Comparison of ENCODE assay signal across 2 cellular contexts in the genomic region with DNA sequence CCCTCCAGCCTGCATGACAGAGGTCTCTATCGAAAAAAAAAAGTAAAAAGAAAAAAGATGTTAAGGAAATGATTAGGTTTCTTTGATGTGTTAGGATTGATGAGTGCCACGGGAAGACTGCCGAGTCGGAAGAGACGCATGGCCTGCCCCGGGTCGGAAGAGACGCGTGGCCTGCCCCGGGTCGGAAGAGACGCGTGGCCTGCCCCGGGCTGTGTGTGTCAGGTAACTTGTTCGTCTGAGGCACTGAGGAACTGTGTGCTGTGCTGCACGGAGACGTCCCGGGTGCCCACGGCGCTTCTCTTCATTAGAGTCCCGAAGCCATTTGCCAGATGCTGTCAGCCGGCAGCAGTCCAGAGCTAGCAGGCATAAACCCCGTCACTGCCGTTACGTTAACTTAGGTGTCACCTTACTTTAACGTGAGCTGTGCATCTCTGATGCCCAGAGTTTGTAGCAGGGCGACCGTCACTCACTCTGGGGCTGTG.
TF ChIP-seq lines count a peak whose summit lies in the region.

No MANE protein-coding gene starts in this region.

TF ChIP-seq in SK-N-SH, 30 proteins besides CTCF, POLR2A, EP300 and RAD21 (continued from another document):
- TF ChIP-seq, protein P1, sequence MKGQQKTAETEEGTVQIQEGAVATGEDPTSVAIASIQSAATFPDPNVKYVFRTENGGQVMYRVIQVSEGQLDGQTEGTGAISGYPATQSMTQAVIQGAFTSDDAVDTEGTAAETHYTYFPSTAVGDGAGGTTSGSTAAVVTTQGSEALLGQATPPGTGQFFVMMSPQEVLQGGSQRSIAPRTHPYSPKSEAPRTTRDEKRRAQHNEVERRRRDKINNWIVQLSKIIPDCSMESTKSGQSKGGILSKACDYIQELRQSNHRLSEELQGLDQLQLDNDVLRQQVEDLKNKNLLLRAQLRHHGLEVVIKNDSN (IDR thresholded peaks at IDR 0.05; ENCODE audit: borderline replicate concordance, low read depth): no peak
- TF ChIP-seq TAF1 (IDR thresholded peaks at IDR 0.05; ENCODE audit: borderline replicate concordance, low read depth, low read length) (no peak), JUND (IDR thresholded peaks at IDR 0.05) (no peak), ELF1 (IDR thresholded peaks at IDR 0.05) (no peak), MEF2A (IDR thresholded peaks at IDR 0.05; ENCODE audit: borderline replicate concordance, low read depth) (no peak), NFIC (IDR thresholded peaks at IDR 0.05; ENCODE audit: borderline replicate concordance) (no peak), CHD2 (IDR thresholded peaks at IDR 0.05; ENCODE audit: low read length, partially characterized antibody) (no peak), POLR2AphosphoS5 (IDR thresholded peaks at IDR 0.05; ENCODE audit: low read depth, low read length) (no peak), SMC3 (IDR thresholded peaks at IDR 0.05; ENCODE audit: low read depth, low read length) (no peak), FOSL2 (IDR thresholded peaks at IDR 0.05; ENCODE audit: borderline replicate concordance, low read depth) (no peak), GABPA (IDR thresholded peaks at IDR 0.05; ENCODE audit: low read depth) (no peak)
- TF ChIP-seq, protein P2, sequence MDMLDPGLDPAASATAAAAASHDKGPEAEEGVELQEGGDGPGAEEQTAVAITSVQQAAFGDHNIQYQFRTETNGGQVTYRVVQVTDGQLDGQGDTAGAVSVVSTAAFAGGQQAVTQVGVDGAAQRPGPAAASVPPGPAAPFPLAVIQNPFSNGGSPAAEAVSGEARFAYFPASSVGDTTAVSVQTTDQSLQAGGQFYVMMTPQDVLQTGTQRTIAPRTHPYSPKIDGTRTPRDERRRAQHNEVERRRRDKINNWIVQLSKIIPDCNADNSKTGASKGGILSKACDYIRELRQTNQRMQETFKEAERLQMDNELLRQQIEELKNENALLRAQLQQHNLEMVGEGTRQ (IDR thresholded peaks at IDR 0.05; ENCODE audit: borderline replicate concordance, low read depth, low read length): no peak
- TF ChIP-seq, protein P3, sequence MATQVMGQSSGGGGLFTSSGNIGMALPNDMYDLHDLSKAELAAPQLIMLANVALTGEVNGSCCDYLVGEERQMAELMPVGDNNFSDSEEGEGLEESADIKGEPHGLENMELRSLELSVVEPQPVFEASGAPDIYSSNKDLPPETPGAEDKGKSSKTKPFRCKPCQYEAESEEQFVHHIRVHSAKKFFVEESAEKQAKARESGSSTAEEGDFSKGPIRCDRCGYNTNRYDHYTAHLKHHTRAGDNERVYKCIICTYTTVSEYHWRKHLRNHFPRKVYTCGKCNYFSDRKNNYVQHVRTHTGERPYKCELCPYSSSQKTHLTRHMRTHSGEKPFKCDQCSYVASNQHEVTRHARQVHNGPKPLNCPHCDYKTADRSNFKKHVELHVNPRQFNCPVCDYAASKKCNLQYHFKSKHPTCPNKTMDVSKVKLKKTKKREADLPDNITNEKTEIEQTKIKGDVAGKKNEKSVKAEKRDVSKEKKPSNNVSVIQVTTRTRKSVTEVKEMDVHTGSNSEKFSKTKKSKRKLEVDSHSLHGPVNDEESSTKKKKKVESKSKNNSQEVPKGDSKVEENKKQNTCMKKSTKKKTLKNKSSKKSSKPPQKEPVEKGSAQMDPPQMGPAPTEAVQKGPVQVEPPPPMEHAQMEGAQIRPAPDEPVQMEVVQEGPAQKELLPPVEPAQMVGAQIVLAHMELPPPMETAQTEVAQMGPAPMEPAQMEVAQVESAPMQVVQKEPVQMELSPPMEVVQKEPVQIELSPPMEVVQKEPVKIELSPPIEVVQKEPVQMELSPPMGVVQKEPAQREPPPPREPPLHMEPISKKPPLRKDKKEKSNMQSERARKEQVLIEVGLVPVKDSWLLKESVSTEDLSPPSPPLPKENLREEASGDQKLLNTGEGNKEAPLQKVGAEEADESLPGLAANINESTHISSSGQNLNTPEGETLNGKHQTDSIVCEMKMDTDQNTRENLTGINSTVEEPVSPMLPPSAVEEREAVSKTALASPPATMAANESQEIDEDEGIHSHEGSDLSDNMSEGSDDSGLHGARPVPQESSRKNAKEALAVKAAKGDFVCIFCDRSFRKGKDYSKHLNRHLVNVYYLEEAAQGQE (IDR thresholded peaks at IDR 0.05; ENCODE audit: low read depth, low read length): no peak
- TF ChIP-seq, protein P4, sequence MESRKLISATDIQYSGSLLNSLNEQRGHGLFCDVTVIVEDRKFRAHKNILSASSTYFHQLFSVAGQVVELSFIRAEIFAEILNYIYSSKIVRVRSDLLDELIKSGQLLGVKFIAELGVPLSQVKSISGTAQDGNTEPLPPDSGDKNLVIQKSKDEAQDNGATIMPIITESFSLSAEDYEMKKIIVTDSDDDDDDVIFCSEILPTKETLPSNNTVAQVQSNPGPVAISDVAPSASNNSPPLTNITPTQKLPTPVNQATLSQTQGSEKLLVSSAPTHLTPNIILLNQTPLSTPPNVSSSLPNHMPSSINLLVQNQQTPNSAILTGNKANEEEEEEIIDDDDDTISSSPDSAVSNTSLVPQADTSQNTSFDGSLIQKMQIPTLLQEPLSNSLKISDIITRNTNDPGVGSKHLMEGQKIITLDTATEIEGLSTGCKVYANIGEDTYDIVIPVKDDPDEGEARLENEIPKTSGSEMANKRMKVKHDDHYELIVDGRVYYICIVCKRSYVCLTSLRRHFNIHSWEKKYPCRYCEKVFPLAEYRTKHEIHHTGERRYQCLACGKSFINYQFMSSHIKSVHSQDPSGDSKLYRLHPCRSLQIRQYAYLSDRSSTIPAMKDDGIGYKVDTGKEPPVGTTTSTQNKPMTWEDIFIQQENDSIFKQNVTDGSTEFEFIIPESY (IDR thresholded peaks at IDR 0.05; ENCODE audit: borderline replicate concordance, low read depth): no peak

TF ChIP-seq in SK-N-SH treated with all-trans-retinoic acid at 6 μM for 48 hours, 23 proteins besides CTCF, POLR2A, EP300 and RAD21 (continued from another document):
- TF ChIP-seq, protein P5, sequence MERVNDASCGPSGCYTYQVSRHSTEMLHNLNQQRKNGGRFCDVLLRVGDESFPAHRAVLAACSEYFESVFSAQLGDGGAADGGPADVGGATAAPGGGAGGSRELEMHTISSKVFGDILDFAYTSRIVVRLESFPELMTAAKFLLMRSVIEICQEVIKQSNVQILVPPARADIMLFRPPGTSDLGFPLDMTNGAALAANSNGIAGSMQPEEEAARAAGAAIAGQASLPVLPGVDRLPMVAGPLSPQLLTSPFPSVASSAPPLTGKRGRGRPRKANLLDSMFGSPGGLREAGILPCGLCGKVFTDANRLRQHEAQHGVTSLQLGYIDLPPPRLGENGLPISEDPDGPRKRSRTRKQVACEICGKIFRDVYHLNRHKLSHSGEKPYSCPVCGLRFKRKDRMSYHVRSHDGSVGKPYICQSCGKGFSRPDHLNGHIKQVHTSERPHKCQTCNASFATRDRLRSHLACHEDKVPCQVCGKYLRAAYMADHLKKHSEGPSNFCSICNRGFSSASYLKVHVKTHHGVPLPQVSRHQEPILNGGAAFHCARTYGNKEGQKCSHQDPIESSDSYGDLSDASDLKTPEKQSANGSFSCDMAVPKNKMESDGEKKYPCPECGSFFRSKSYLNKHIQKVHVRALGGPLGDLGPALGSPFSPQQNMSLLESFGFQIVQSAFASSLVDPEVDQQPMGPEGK (CRISPR knock-in tag; IDR thresholded peaks at IDR 0.05; ENCODE audit: borderline replicate concordance): no peak
- TF ChIP-seq ZNF70 (CRISPR knock-in tag; IDR thresholded peaks at IDR 0.05): no peak
- TF ChIP-seq ARNTL (CRISPR knock-in tag; IDR thresholded peaks at IDR 0.05; ENCODE audit: borderline replicate concordance, low read depth): no peak
- TF ChIP-seq CSDC2 (CRISPR knock-in tag; IDR thresholded peaks at IDR 0.05): no peak
- no peak for TF ChIP-seq GLIS3 (CRISPR knock-in tag; IDR thresholded peaks at IDR 0.05)
- no peak for TF ChIP-seq ZFP3 (CRISPR knock-in tag; IDR thresholded peaks at IDR 0.05)
